ENCODE assay signal across 19 cellular contexts in the genomic region with DNA sequence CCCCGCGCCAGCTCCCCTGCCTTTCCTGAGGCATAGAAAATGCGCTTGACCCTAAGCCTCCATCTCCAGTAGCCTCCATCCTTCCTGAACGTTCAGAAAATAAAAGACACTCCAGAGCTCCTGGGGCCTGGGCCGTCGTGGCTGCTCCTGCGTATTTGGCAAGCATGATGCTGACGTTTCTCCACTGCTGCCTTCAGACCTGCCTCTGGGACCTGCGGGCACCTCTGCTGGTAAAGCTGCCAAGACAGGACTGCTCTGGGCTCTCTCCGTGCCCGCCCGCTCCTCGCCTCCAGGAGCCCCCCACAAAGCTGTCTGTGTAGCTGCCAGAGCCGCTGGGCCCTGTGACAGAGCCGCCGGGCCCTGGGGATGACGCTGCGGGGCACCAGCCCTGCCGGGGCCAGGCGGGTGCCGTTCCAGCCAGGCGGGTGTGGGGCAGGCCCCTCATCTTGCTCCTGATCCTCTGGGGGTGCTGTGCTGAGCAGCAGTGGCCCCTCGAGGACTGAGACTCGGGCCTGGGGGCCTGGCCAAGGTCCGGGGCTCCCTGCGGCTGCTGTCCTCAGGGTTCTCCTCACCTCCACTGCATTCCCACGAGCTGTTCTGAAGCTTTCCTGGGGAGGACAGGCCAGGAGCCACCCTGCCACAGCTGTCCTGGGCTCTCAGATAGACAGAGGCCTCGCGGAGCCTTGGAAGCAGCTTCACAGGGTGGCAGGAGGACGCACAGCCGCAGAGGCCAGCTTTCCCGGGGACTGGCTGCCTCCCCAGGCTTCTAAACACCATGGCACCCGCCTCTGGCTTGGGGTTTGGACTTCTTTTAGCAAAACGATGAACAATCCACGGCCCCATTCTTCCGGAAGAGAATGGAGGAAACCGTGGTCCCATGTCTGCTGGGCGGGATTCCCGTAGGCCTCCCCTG.
"Had no signal": no experiment of that assay in that cellular context is flagged by ENCODE, and none has a peak within 500 bp of the region (broad histone marks: within the 10 kb centered on the region; RNA-seq: fewer than 3 reads in every experiment).

No MANE protein-coding gene starts in this region.

- ATAC-seq: activated CD4-positive, CD25-positive, alpha-beta regulatory T cell treated with anti-CD3 and anti-CD28 coated beads, Interleukin-2, amount 50 U/mL, for 24 hours; activated CD8-positive, alpha-beta T cell treated with anti-CD3 and anti-CD28 coated beads, Interleukin-2, amount 10 ng/mL, durations not matched to agents 7 days and 5 days; activated T-cell treated with anti-CD3 and anti-CD28 coated beads, Interleukin-2, amount 50 U/mL, for 4 hours; sciatic nerve; stimulated activated naive CD8-positive, alpha-beta T cell treated with anti-CD3 and anti-CD28 coated beads, Interleukin-15, Interleukin-2, amounts not matched to agents 100 U/mL and 50 U/mL, for 24 hours; T-cell had no signal

- H3K4me3 Mint-ChIP-seq: activated CD4-positive, alpha-beta T cell treated with anti-CD3 and anti-CD28 coated beads, Interleukin-2, amount 10 ng/mL, durations not matched to agents 7 days and 5 days; activated CD8-positive, alpha-beta T cell treated with anti-CD3 and anti-CD28 coated beads, Interleukin-2, amount 10 ng/mL, durations not matched to agents 7 days and 5 days; activated naive CD4-positive, alpha-beta T cell treated with anti-CD3 and anti-CD28 coated beads for 36 hours; activated T-cell treated with anti-CD3 and anti-CD28 coated beads, Interleukin-2, amount 50 U/mL, for 4 hours; brain; endodermal cell; T-cell had no signal

- DNase-seq: activated CD4-positive, alpha-beta T cell treated with anti-CD3 and anti-CD28 coated beads, Interleukin-2, amount 10 ng/mL, durations not matched to agents 7 days and 5 days; activated CD8-positive, alpha-beta memory T cell treated with anti-CD3 and anti-CD28 coated beads, Interleukin-2, amount 50 U/mL, for 4 hours; activated CD8-positive, alpha-beta T cell treated with anti-CD3 and anti-CD28 coated beads, Interleukin-2, amount 10 ng/mL, durations not matched to agents 7 days and 5 days; activated naive CD4-positive, alpha-beta T cell treated with anti-CD3 and anti-CD28 coated beads for 36 hours; activated T-cell treated with anti-CD3 and anti-CD28 coated beads, Interleukin-2, amount 50 U/mL, for 4 hours; central memory CD4-positive, alpha-beta T cell; colonic mucosa; endodermal cell; SK-N-SH; stimulated activated CD4-positive, alpha-beta T cell treated with anti-CD3 and anti-CD28 coated beads, Interleukin-4, amount 100 ng/mL, for 4 hours; stimulated activated naive CD8-positive, alpha-beta T cell treated with anti-CD3 and anti-CD28 coated beads, Interleukin-15, Interleukin-2, amounts not matched to agents 100 U/mL and 50 U/mL, for 24 hours; T-cell; T1000 had no signal

- H3K36me3 ChIP-seq: colonic mucosa, tibial artery had no signal

- H3K27ac Mint-ChIP-seq: activated CD4-positive, alpha-beta T cell treated with anti-CD3 and anti-CD28 coated beads, Interleukin-2, amount 10 ng/mL, durations not matched to agents 7 days and 5 days; activated CD8-positive, alpha-beta T cell treated with anti-CD3 and anti-CD28 coated beads, Interleukin-2, amount 10 ng/mL, durations not matched to agents 7 days and 5 days; activated naive CD4-positive, alpha-beta T cell treated with anti-CD3 and anti-CD28 coated beads for 36 hours; endodermal cell; T-cell had no signal

- H3K4me3 ChIP-seq: colonic mucosa, tibial artery had no signal

- H3K27ac ChIP-seq: colonic mucosa, epithelial cell of prostate, foreskin keratinocyte had no signal

- H3K27me3 Mint-ChIP-seq: activated CD4-positive, alpha-beta T cell treated with anti-CD3 and anti-CD28 coated beads, Interleukin-2, amount 10 ng/mL, durations not matched to agents 7 days and 5 days; brain; T-cell had no signal

- H3K9me3 ChIP-seq: colonic mucosa, SK-N-SH, tibial artery had no signal

- H3K9me3 Mint-ChIP-seq: activated CD4-positive, alpha-beta T cell treated with anti-CD3 and anti-CD28 coated beads, Interleukin-2, amount 10 ng/mL, durations not matched to agents 7 days and 5 days; activated naive CD4-positive, alpha-beta T cell treated with anti-CD3 and anti-CD28 coated beads for 36 hours; activated T-cell treated with anti-CD3 and anti-CD28 coated beads, Interleukin-2, amount 50 U/mL, for 4 hours; endodermal cell; T-cell had no signal

- H3K27me3 ChIP-seq: colonic mucosa, foreskin keratinocyte, tibial artery had no signal

- H3K4me1 Mint-ChIP-seq: activated CD4-positive, alpha-beta T cell treated with anti-CD3 and anti-CD28 coated beads, Interleukin-2, amount 10 ng/mL, durations not matched to agents 7 days and 5 days; endodermal cell; T-cell had no signal

- H3K36me3 Mint-ChIP-seq: brain, T-cell had no signal

- H3K4me1 ChIP-seq: colonic mucosa, foreskin keratinocyte, tibial artery had no signal
